In the genomic region with DNA sequence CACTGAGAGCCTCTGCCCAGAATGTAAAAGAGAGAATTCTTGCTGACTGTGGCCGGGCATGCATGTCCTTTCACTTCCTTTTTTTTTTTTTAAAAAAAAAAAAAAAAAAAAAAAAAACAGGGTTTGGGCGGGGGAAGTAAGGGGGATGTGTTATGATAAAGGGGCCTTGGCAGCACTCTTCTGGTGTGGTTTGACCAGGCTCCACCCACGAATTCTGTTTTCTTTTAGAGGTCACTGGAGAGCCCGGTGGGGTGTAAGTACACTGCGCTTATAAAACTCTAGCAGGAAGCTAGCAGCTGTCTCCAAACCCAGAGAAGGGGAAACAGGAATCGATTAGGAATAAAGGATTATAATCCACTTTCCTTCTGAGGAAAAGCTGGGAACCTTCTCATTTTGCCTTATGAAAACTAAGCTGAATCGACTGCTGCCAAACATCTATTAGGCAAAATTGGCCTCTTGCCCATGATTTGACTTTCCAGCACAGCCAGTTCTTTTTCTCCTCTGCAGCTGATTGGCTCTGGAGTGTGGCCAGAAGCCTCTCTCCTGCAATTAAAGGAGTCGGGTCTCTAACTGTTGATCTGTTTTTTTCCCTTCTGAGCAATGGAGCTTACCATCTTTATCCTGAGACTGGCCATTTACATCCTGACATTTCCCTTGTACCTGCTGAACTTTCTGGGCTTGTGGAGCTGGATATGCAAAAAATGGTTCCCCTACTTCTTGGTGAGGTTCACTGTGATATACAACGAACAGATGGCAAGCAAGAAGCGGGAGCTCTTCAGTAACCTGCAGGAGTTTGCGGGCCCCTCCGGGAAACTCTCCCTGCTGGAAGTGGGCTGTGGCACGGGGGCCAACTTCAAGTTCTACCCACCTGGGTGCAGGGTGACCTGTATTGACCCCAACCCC, we compare ENCODE assay signal across 8 cellular contexts. TPM values are rescaled to one million over a fixed set of nuclear protein-coding genes. Genes with fewer than 3 reads are reported as not detected.
DNase-seq lines count a peak whose midpoint lies in the region; ATAC-seq and TF ChIP-seq lines count a peak whose summit lies in the region.

No MANE protein-coding gene starts in this region.

- DNase-seq in DMS153 treated with DMSO at 0.1 percent for 48 hours (lab: John Stamatoyannopoulos, UW; ENCODE audit: unreplicated experiment) (peak; percentile 93), NCI-H345 treated with DMSO at 0.1 percent for 48 hours (lab: John Stamatoyannopoulos, UW; ENCODE audit: unreplicated experiment) (peak; percentile 17), globus pallidus (ENCODE audit: low spot score) (peak; percentile 94), neural progenitor cell (ENCODE audit: low spot score) (peak; percentile 49), 8988T (no peak)
- DNase-seq in activated T-helper 2 cell treated with anti-CD3 and anti-CD28 coated beads, Interferon-gamma antibody, Interleukin-2, Interleukin-4, amounts not matched to agents 10 μg/mL and 5 μg/mL and 100 μg/mL, durations not matched to agents 14 hours and 24 hours and 36 hours (ENCODE audit: low spot score) = no peak

- H3K9me3 ChIP-seq in neural progenitor cell (ENCODE audit: low read depth) = no peaks in the 10 kb centered on the region

- peak overlapping the region; percentile 70 for H2AFZ ChIP-seq in neural progenitor cell (replicated peaks)

- H3K36me3 Mint-ChIP-seq in activated T-helper 2 cell treated with anti-CD3 and anti-CD28 coated beads, Interferon-gamma antibody, Interleukin-2, Interleukin-4, amounts not matched to agents 10 μg/mL and 5 μg/mL and 100 μg/mL, durations not matched to agents 14 hours and 24 hours and 36 hours (ENCODE audit: low read depth) = no peaks in the 10 kb centered on the region
- no peaks in the 10 kb centered on the region for H3K36me3 Mint-ChIP-seq in neural progenitor cell

- peak overlapping the region; percentile 63 for H3K4me2 ChIP-seq in neural progenitor cell

- H3K4me3 ChIP-seq in neural progenitor cell = no peak overlapping the region

- no peaks in the 10 kb centered on the region for H3K27me3 Mint-ChIP-seq in activated T-helper 2 cell treated with anti-CD3 and anti-CD28 coated beads, Interferon-gamma antibody, Interleukin-2, Interleukin-4, amounts not matched to agents 10 μg/mL and 5 μg/mL and 100 μg/mL, durations not matched to agents 14 hours and 24 hours and 36 hours (ENCODE audit: low read depth)
- H3K27me3 Mint-ChIP-seq in neural progenitor cell (ENCODE audit: insufficient read depth, low read depth) = peaks cover 2% of the 10 kb centered on the region

- H4K20me1 ChIP-seq in neural progenitor cell (ENCODE audit: low read depth) = no peaks in the 10 kb centered on the region

- peaks cover 46% of the 10 kb centered on the region for H3K4me1 ChIP-seq in neural progenitor cell

- TF ChIP-seq CTCF in neural progenitor cell (IDR thresholded peaks at IDR 0.05) = no peak

- peaks cover 40% of the 10 kb centered on the region for H3F3A ChIP-seq in neural progenitor cell (ENCODE audit: low read depth)

- H3K79me2 ChIP-seq in neural progenitor cell (ENCODE audit: low read depth) = no peaks in the 10 kb centered on the region

- no peaks in the 10 kb centered on the region for H3K9me3 Mint-ChIP-seq in activated T-helper 2 cell treated with anti-CD3 and anti-CD28 coated beads, Interferon-gamma antibody, Interleukin-2, Interleukin-4, amounts not matched to agents 10 μg/mL and 5 μg/mL and 100 μg/mL, durations not matched to agents 14 hours and 24 hours and 36 hours
- H3K9me3 Mint-ChIP-seq in neural progenitor cell = no peaks in the 10 kb centered on the region

- intact Hi-C loops in activated T-helper 2 cell treated with anti-CD3 and anti-CD28 coated beads, Interferon-gamma antibody, Interleukin-2, Interleukin-4, amounts not matched to agents 10 μg/mL and 5 μg/mL and 100 μg/mL, durations not matched to agents 14 hours and 24 hours and 36 hours (cut with micrococcal nuclease) = no loop called here

- H3K9ac ChIP-seq in neural progenitor cell = no peak overlapping the region

- no peaks in the 10 kb centered on the region for H3K27me3 ChIP-seq in neural progenitor cell

- H3K27ac Mint-ChIP-seq in activated T-helper 2 cell treated with anti-CD3 and anti-CD28 coated beads, Interferon-gamma antibody, Interleukin-2, Interleukin-4, amounts not matched to agents 10 μg/mL and 5 μg/mL and 100 μg/mL, durations not matched to agents 14 hours and 24 hours and 36 hours = peak overlapping the region; percentile 45
- peak overlapping the region; percentile 69 for H3K27ac Mint-ChIP-seq in neural progenitor cell

- peak; percentile 92 for ATAC-seq in GM19438 (IDR thresholded peaks at IDR 0.05; ENCODE audit: low read depth, unreplicated experiment)
- ATAC-seq in HG03442 (IDR thresholded peaks at IDR 0.05; ENCODE audit: unreplicated experiment) = peak; percentile 86

- H3K27ac ChIP-seq in neural progenitor cell = no peak overlapping the region

- H3K4me1 Mint-ChIP-seq in activated T-helper 2 cell treated with anti-CD3 and anti-CD28 coated beads, Interferon-gamma antibody, Interleukin-2, Interleukin-4, amounts not matched to agents 10 μg/mL and 5 μg/mL and 100 μg/mL, durations not matched to agents 14 hours and 24 hours and 36 hours (ENCODE audit: low read depth) = peaks cover 23% of the 10 kb centered on the region
- H3K4me1 Mint-ChIP-seq in neural progenitor cell = peaks cover 36% of the 10 kb centered on the region

- peak overlapping the region; percentile 13 for H3K4me3 Mint-ChIP-seq in activated T-helper 2 cell treated with anti-CD3 and anti-CD28 coated beads, Interferon-gamma antibody, Interleukin-2, Interleukin-4, amounts not matched to agents 10 μg/mL and 5 μg/mL and 100 μg/mL, durations not matched to agents 14 hours and 24 hours and 36 hours (ENCODE audit: low read depth)
- H3K4me3 Mint-ChIP-seq in neural progenitor cell = peak overlapping the region; percentile 74

- no peaks in the 10 kb centered on the region for H3K36me3 ChIP-seq in neural progenitor cell

RNA-seq across cellular contexts. Expression of gene HIGD1C, which starts 27.7 kb away (rescaled TPM):
- total RNA-seq in activated T-helper 2 cell treated with anti-CD3 and anti-CD28 coated beads, Interferon-gamma antibody, Interleukin-2, Interleukin-4, amounts not matched to agents 10 μg/mL and 5 μg/mL and 100 μg/mL, durations not matched to agents 14 hours and 24 hours and 36 hours = not detected in 2 replicates
- total RNA-seq in neural progenitor cell (ENCODE audit: low replicate concordance) = not detected in 2 replicates

Comparison
In these comparisons a context has a peak if more than half of its experiments do, and no peak if none do; other contexts are left out.
1. DNase-seq: peak in DMS153 treated with DMSO at 0.1 percent for 48 hours (single experiment), NCI-H345 treated with DMSO at 0.1 percent for 48 hours (single experiment), globus pallidus (single experiment) and neural progenitor cell (single experiment); none in activated T-helper 2 cell treated with anti-CD3 and anti-CD28 coated beads, Interferon-gamma antibody, Interleukin-2, Interleukin-4, amounts not matched to agents 10 μg/mL and 5 μg/mL and 100 μg/mL, durations not matched to agents 14 hours and 24 hours and 36 hours (single experiment) and 8988T (single experiment).